ENCODE assay signal across 9 cellular contexts in genomic region chr2:1186405-1186804, GRCh38.
"Had no signal": no experiment of that assay in that cellular context is flagged by ENCODE, and none has a peak within 500 bp of the region (broad histone marks: within the 10 kb centered on the region; RNA-seq: fewer than 3 reads in every experiment).

No MANE protein-coding gene starts in this region.

- DNase-seq: GM23248, GOT3, H7, H9, HCEC 1CT, HFFc6 had no signal

- H3K4me3 Mint-ChIP-seq: GM23338, H9, HFFc6 had no signal

- H3K4me3 ChIP-seq: GM23248, GM23338, HAP-1 had no signal

- H3K4me1 Mint-ChIP-seq: GM23338 had no signal

- H3K27ac Mint-ChIP-seq: GM23338, H9, HFFc6 had no signal

- H3K36me3 ChIP-seq: HAP-1 had no signal

- H3K27ac ChIP-seq: GM23248 had no signal

- ATAC-seq: GM23338, HCT116 had no signal

- H3K9me3 ChIP-seq: HAP-1 had no signal

- H3K4me1 ChIP-seq: HAP-1 had no signal
